In genomic region chr19:8001651-8001994, GRCh38 we compare ENCODE assay signal across 8 cellular contexts. TPM values are rescaled to one million over a fixed set of nuclear protein-coding genes. Genes with fewer than 3 reads are reported as not detected.
DNase-seq lines count a peak whose midpoint lies in the region; ATAC-seq and TF ChIP-seq lines count a peak whose summit lies in the region.

No MANE protein-coding gene starts in this region.

- no peaks in the 10 kb centered on the region for H3K27me3 ChIP-seq in breast epithelium
- no peaks in the 10 kb centered on the region for H3K27me3 ChIP-seq in testis

- intact Hi-C loops in breast epithelium (cut with DNase I; ENCODE audit: low total_unique reads): no loop called here
- intact Hi-C loops in testis (cut with DNase I; ENCODE audit: low total_unique reads): no loop called here

- peak overlapping the region; percentile 71 to 80 for H3K27ac ChIP-seq in breast epithelium
- H3K27ac ChIP-seq in mesodermal cell (ENCODE audit: low read depth, low read length, severe bottlenecking): peak overlapping the region; percentile 79
- peak overlapping the region in 1 of 2 donors; percentile 42 for H3K27ac ChIP-seq in testis

- peaks cover 64% of the 10 kb centered on the region for H3K4me1 Mint-ChIP-seq in activated T-cell treated with anti-CD3 and anti-CD28 coated beads, Interleukin-2, amount 50 U/mL, for 4 hours (ENCODE audit: low read depth)
- H3K4me1 Mint-ChIP-seq in type B pancreatic cell (ENCODE audit: unreplicated experiment): peaks cover 49% of the 10 kb centered on the region

- no peaks in the 10 kb centered on the region for H3K27me3 Mint-ChIP-seq in activated T-cell treated with anti-CD3 and anti-CD28 coated beads, Interleukin-2, amount 50 U/mL, for 4 hours (ENCODE audit: low read depth)
- H3K27me3 Mint-ChIP-seq in type B pancreatic cell: no peaks in the 10 kb centered on the region

- TF ChIP-seq CTCF in breast epithelium (IDR thresholded peaks at IDR 0.05) (no peak), type B pancreatic cell (conservative IDR thresholded peaks at IDR 0.05) (no peak), testis (IDR thresholded peaks at IDR 0.05) (no peak)

- peak overlapping the region; percentile 80 for H3K4me3 Mint-ChIP-seq in activated T-cell treated with anti-CD3 and anti-CD28 coated beads, Interleukin-2, amount 50 U/mL, for 4 hours
- H3K4me3 Mint-ChIP-seq in type B pancreatic cell: peak overlapping the region; percentile 94

- no peaks in the 10 kb centered on the region for H3K9me3 Mint-ChIP-seq in activated T-cell treated with anti-CD3 and anti-CD28 coated beads, Interleukin-2, amount 50 U/mL, for 4 hours
- no peaks in the 10 kb centered on the region for H3K9me3 Mint-ChIP-seq in type B pancreatic cell

- H3K4me3 ChIP-seq in breast epithelium (peak overlapping the region in 2 of 3 donors; percentile 17 to 62), mesodermal cell (ENCODE audit: extremely low read depth, insufficient read depth, low read length, poor library complexity, severe bottlenecking) (no peak overlapping the region), testis (no peak overlapping the region)

- no peak for DNase-seq in activated T-cell treated with anti-CD3 and anti-CD28 coated beads, Interleukin-2, amount 50 U/mL, for 4 hours
- no peak for DNase-seq in activated T-cell treated with anti-CD3 and anti-CD28 coated beads, Interleukin-2, amount 50 U/mL, for 1 hour
- no peak for DNase-seq in breast epithelium (ENCODE audit: low spot score in 2 of 2)
- DNase-seq in type B pancreatic cell (ENCODE audit: extremely low spot score, unreplicated experiment): no peak
- DNase-seq in testis: no peak

- ATAC-seq in activated T-cell treated with anti-CD3 and anti-CD28 coated beads, Interleukin-2, amount 50 U/mL, for 4 hours: no peak
- ATAC-seq in HG02642 (IDR thresholded peaks at IDR 0.05; ENCODE audit: poor library complexity, unreplicated experiment) (no peak), HG02852 (IDR thresholded peaks at IDR 0.05; ENCODE audit: unreplicated experiment) (no peak)

- H3K27ac Mint-ChIP-seq in type B pancreatic cell: peak overlapping the region; percentile 96

- H3K9me3 ChIP-seq in breast epithelium (no peaks in the 10 kb centered on the region), mesodermal cell (ENCODE audit: control insufficient read depth, low read length) (no peaks in the 10 kb centered on the region), testis (no peaks in the 10 kb centered on the region)

- H3K4me1 ChIP-seq in breast epithelium (peaks cover 15 to 36% of the 10 kb centered on the region in 2 donors), mesodermal cell (ENCODE audit: control insufficient read depth, insufficient read depth, low read length, poor library complexity, severe bottlenecking) (peaks cover 11% of the 10 kb centered on the region), testis (peaks cover 38% of the 10 kb centered on the region)

- H3K36me3 ChIP-seq in breast epithelium: no peaks in the 10 kb centered on the region
- H3K36me3 ChIP-seq in mesodermal cell (ENCODE audit: control insufficient read depth, insufficient read depth, low read length): peaks cover 51% of the 10 kb centered on the region
- no peaks in the 10 kb centered on the region for H3K36me3 ChIP-seq in testis (ENCODE audit: low read depth, missing control alignments)

- peaks cover 3% of the 10 kb centered on the region for H3K36me3 Mint-ChIP-seq in activated T-cell treated with anti-CD3 and anti-CD28 coated beads, Interleukin-2, amount 50 U/mL, for 4 hours (ENCODE audit: insufficient read depth)
- H3K36me3 Mint-ChIP-seq in type B pancreatic cell: peaks cover 17% of the 10 kb centered on the region

- no peak for TF ChIP-seq POLR2A in breast epithelium (IDR thresholded peaks at IDR 0.05)
- no peak for TF ChIP-seq POLR2A in testis (IDR thresholded peaks at IDR 0.05)

- WGBS in mesodermal cell (ENCODE audit: insufficient coverage in 2 of 2), 2 experiments: 93 to 97% methylated on average over 5 of the region's 5 CpGs
- 62 to 75% methylated on average over 3 to 5 of the region's 5 CpGs for WGBS in testis, 2 donors

RNA-seq across cellular contexts. Expression of gene ELAVL1, which starts 3.8 kb away (rescaled TPM):
- 100 to 1,000 TPM; 160 to 171 (median 161) TPM for total RNA-seq in activated T-cell treated with anti-CD3 and anti-CD28 coated beads, Interleukin-2, amount 50 U/mL, for 4 hours
- total RNA-seq in breast epithelium (10 to 100 TPM; 28.6 to 30.8 (median 29.7) TPM), type B pancreatic cell (ENCODE audit: low replicate concordance) (92.1 and 124 TPM in 2 replicates), testis (10 to 100 TPM; 75.7 to 84.8 TPM)
- polyA plus RNA-seq in mesodermal cell (2013, experiment 1 of 2): 135 TPM
- polyA plus RNA-seq in mesodermal cell (2013, experiment 2 of 2): 121 TPM
- 128 TPM for polyA plus RNA-seq in testis (ENCODE audit: insufficient read depth, low read depth, low replicate concordance)

RNA-seq across cellular contexts. Expression of gene CCL25, which starts 50.9 kb away (rescaled TPM):
- not detected for total RNA-seq in activated T-cell treated with anti-CD3 and anti-CD28 coated beads, Interleukin-2, amount 50 U/mL, for 4 hours
- not detected for total RNA-seq in breast epithelium
- not detected for polyA plus RNA-seq in mesodermal cell (2013, experiment 1 of 2)
- polyA plus RNA-seq in mesodermal cell (2013, experiment 2 of 2): not detected
- 1.4 and 5.6 TPM in 2 replicates for total RNA-seq in type B pancreatic cell (ENCODE audit: low replicate concordance)
- 1 to 10 TPM in 1 of 2 donors, not detected in 1; 1.7 TPM for total RNA-seq in testis
- polyA plus RNA-seq in testis (ENCODE audit: insufficient read depth, low read depth, low replicate concordance): 0.47 TPM

RNA-seq across cellular contexts. Expression of gene TIMM44, which starts 58.2 kb away (rescaled TPM):
- total RNA-seq in activated T-cell treated with anti-CD3 and anti-CD28 coated beads, Interleukin-2, amount 50 U/mL, for 4 hours: 100 to 1,000 TPM; 180 to 193 (median 190) TPM
- 10 to 100 TPM; 29.3 to 59.6 (median 57.8) TPM for total RNA-seq in breast epithelium
- polyA plus RNA-seq in mesodermal cell (2013, experiment 1 of 2): 40.1 TPM
- 36.8 TPM for polyA plus RNA-seq in mesodermal cell (2013, experiment 2 of 2)
- 73.7 and 80.4 TPM in 2 replicates for total RNA-seq in type B pancreatic cell (ENCODE audit: low replicate concordance)
- 10 to 100 TPM; 68.0 to 71.2 TPM for total RNA-seq in testis
- polyA plus RNA-seq in testis (ENCODE audit: insufficient read depth, low read depth, low replicate concordance): 33.8 TPM

Comparison
In these comparisons a context has a peak if more than half of its experiments do, and no peak if none do; other contexts are left out.
1. H3K4me3 ChIP-seq: peak in breast epithelium (2 of 3); none in mesodermal cell (single experiment) and testis (0 of 2).